ENCODE assay signal across 1 cellular context in genomic region chr10:50554381-50554994, GRCh38.
TF ChIP-seq lines count a peak whose summit lies in the region.

No MANE protein-coding gene starts in this region.

TF ChIP-seq in GM23338, 12 proteins besides CTCF, POLR2A, EP300 and RAD21:
- TF ChIP-seq, protein P1, sequence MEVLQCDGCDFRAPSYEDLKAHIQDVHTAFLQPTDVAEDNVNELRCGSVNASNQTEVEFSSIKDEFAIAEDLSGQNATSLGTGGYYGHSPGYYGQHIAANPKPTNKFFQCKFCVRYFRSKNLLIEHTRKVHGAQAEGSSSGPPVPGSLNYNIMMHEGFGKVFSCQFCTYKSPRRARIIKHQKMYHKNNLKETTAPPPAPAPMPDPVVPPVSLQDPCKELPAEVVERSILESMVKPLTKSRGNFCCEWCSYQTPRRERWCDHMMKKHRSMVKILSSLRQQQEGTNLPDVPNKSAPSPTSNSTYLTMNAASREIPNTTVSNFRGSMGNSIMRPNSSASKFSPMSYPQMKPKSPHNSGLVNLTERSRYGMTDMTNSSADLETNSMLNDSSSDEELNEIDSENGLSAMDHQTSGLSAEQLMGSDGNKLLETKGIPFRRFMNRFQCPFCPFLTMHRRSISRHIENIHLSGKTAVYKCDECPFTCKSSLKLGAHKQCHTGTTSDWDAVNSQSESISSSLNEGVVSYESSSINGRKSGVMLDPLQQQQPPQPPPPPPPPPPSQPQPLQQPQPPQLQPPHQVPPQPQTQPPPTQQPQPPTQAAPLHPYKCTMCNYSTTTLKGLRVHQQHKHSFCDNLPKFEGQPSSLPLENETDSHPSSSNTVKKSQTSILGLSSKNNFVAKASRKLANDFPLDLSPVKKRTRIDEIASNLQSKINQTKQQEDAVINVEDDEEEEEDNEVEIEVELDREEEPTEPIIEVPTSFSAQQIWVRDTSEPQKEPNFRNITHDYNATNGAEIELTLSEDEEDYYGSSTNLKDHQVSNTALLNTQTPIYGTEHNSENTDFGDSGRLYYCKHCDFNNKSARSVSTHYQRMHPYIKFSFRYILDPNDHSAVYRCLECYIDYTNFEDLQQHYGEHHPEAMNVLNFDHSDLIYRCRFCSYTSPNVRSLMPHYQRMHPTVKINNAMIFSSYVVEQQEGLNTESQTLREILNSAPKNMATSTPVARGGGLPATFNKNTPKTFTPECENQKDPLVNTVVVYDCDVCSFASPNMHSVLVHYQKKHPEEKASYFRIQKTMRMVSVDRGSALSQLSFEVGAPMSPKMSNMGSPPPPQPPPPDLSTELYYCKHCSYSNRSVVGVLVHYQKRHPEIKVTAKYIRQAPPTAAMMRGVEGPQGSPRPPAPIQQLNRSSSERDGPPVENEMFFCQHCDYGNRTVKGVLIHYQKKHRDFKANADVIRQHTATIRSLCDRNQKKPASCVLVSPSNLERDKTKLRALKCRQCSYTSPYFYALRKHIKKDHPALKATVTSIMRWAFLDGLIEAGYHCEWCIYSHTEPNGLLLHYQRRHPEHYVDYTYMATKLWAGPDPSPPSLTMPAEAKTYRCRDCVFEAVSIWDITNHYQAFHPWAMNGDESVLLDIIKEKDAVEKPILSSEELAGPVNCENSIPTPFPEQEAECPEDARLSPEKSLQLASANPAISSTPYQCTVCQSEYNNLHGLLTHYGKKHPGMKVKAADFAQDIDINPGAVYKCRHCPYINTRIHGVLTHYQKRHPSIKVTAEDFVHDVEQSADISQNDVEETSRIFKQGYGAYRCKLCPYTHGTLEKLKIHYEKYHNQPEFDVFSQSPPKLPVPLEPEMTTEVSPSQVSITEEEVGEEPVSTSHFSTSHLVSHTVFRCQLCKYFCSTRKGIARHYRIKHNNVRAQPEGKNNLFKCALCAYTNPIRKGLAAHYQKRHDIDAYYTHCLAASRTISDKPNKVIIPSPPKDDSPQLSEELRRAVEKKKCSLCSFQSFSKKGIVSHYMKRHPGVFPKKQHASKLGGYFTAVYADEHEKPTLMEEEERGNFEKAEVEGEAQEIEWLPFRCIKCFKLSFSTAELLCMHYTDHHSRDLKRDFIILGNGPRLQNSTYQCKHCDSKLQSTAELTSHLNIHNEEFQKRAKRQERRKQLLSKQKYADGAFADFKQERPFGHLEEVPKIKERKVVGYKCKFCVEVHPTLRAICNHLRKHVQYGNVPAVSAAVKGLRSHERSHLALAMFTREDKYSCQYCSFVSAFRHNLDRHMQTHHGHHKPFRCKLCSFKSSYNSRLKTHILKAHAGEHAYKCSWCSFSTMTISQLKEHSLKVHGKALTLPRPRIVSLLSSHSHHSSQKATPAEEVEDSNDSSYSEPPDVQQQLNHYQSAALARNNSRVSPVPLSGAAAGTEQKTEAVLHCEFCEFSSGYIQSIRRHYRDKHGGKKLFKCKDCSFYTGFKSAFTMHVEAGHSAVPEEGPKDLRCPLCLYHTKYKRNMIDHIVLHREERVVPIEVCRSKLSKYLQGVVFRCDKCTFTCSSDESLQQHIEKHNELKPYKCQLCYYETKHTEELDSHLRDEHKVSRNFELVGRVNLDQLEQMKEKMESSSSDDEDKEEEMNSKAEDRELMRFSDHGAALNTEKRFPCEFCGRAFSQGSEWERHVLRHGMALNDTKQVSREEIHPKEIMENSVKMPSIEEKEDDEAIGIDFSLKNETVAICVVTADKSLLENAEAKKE (CRISPR knock-in tag; IDR thresholded peaks at IDR 0.05): peak; percentile 64; the same call in 1 of the 2 replicates
- TF ChIP-seq EZH2phosphoT487 (IDR thresholded peaks at IDR 0.05; ENCODE audit: unreplicated experiment): no peak
